Comparison of ENCODE assay signal across 8 cellular contexts in genomic region chr17:30379303-30380105, GRCh38. TPM values are rescaled to one million over a fixed set of nuclear protein-coding genes. Genes with fewer than 3 reads are reported as not detected.
A peak's percentile ranks its signal among the peaks of the same experiment; 100 is the strongest.
DNase-seq lines count a peak whose midpoint lies in the region; ATAC-seq and TF ChIP-seq lines count a peak whose summit lies in the region.

No MANE protein-coding gene starts in this region.

- TF ChIP-seq CTCF in C4-2B (conservative IDR thresholded peaks at IDR 0.05) (no peak), neural cell (IDR thresholded peaks at IDR 0.05; ENCODE audit: poor library complexity, severe bottlenecking) (no peak)

- peak overlapping the region; percentile 96 for H3K4me2 ChIP-seq in neural cell (ENCODE audit: low read length)

- peak overlapping the region; percentile 66 for H3K4me3 ChIP-seq in Jurkat, Clone E6-1 (ENCODE audit: low read length)
- H3K4me3 ChIP-seq in neural cell (ENCODE audit: low read length) = peak overlapping the region; percentile 83

- no peaks in the 10 kb centered on the region for H4K20me1 ChIP-seq in neural cell (ENCODE audit: insufficient read depth)

- H3F3A ChIP-seq in neural cell (ENCODE audit: insufficient read depth, low read length, poor library complexity, severe bottlenecking) = no peaks in the 10 kb centered on the region

- peaks cover 50% of the 10 kb centered on the region for H3K79me2 ChIP-seq in neural cell (replicated peaks; ENCODE audit: insufficient read depth, low read length)

- peak overlapping the region; percentile 82 for H3K9ac ChIP-seq in neural cell (ENCODE audit: low read length)

- H3K36me3 ChIP-seq in neural cell (ENCODE audit: insufficient read depth, low read length) = no peaks in the 10 kb centered on the region

- H3K9me3 ChIP-seq in neural cell (ENCODE audit: low read length) = no peaks in the 10 kb centered on the region

- no peaks in the 10 kb centered on the region for H3K27me3 ChIP-seq in neural cell (ENCODE audit: insufficient read depth, low read depth, low read length)

- ATAC-seq in GM21360 (IDR thresholded peaks at IDR 0.05; ENCODE audit: unreplicated experiment) (peak; percentile 8), GM21381 (IDR thresholded peaks at IDR 0.05; ENCODE audit: unreplicated experiment) (no peak)

- H2AFZ ChIP-seq in neural cell (ENCODE audit: low read depth, low read length) = peak overlapping the region; percentile 48

- H3K9me2 ChIP-seq in neural cell (ENCODE audit: insufficient read depth, low read length) = no peaks in the 10 kb centered on the region

- TF ChIP-seq RAD21 in neural cell (conservative IDR thresholded peaks at IDR 0.05) = no peak

- no peak for DNase-seq in Jurkat, Clone E6-1 (ENCODE audit: low read depth, low spot score)
- DNase-seq in activated T-cell treated with anti-CD3 and anti-CD28 coated beads for 48 hours (ENCODE audit: low read depth) (peak; percentile 27), fibroblast of gingiva (ENCODE audit: low read depth) (peak; percentile 6), amniotic stem cell (lab: John Stamatoyannopoulos, UW) (no peak)

- peak overlapping the region; percentile 76 for H3K27ac ChIP-seq in C4-2B
- H3K27ac ChIP-seq in neural cell (ENCODE audit: low read length) = peak overlapping the region; percentile 70

- TF ChIP-seq EP300 in neural cell (conservative IDR thresholded peaks at IDR 0.05; ENCODE audit: poor library complexity, severe bottlenecking) = no peak

TF ChIP-seq in neural cell, 6 proteins besides CTCF, POLR2A, EP300 and RAD21:
- no peak for TF ChIP-seq EZH2 (IDR thresholded peaks at IDR 0.05; ENCODE audit: borderline replicate concordance, insufficient read depth, low read length, poor library complexity, severe bottlenecking)
- no peak for TF ChIP-seq TAF1 (IDR thresholded peaks at IDR 0.05; ENCODE audit: low read depth)
- no peak for TF ChIP-seq SMC3 (conservative IDR thresholded peaks at IDR 0.05; ENCODE audit: poor library complexity)
- TF ChIP-seq POLR2AphosphoS5 (IDR thresholded peaks at IDR 0.05) = no peak
- no peak for TF ChIP-seq MXI1 (conservative IDR thresholded peaks at IDR 0.05; ENCODE audit: poor library complexity, severe bottlenecking)
- TF ChIP-seq REST (IDR thresholded peaks at IDR 0.05; ENCODE audit: borderline replicate concordance) = no peak

RNA-seq across cellular contexts. Expression of gene CPD, which starts 0.8 kb away (rescaled TPM):
- polyA plus RNA-seq in Jurkat, Clone E6-1 (2012; ENCODE audit: insufficient read depth, insufficient read length) = 26.6 TPM
- 14.1 and 14.3 TPM in 2 replicates for polyA plus RNA-seq in neural cell
- 98.8 and 117 TPM in 2 replicates for polyA minus RNA-seq in neural cell

RNA-seq across cellular contexts. Expression of gene TMIGD1, which starts 45.6 kb away (rescaled TPM):
- not detected for polyA plus RNA-seq in Jurkat, Clone E6-1 (2012; ENCODE audit: insufficient read depth, insufficient read length)
- not detected in 2 replicates for polyA plus RNA-seq in neural cell
- not detected in 2 replicates for polyA minus RNA-seq in neural cell

Comparison
In these comparisons a context has a peak if more than half of its experiments do, and no peak if none do; other contexts are left out.
1. DNase-seq: peak in activated T-cell treated with anti-CD3 and anti-CD28 coated beads for 48 hours (single experiment) and fibroblast of gingiva (single experiment); none in Jurkat, Clone E6-1 (single experiment) and amniotic stem cell (single experiment).